1 cellular context compared by ENCODE assay signal in the genomic region with DNA sequence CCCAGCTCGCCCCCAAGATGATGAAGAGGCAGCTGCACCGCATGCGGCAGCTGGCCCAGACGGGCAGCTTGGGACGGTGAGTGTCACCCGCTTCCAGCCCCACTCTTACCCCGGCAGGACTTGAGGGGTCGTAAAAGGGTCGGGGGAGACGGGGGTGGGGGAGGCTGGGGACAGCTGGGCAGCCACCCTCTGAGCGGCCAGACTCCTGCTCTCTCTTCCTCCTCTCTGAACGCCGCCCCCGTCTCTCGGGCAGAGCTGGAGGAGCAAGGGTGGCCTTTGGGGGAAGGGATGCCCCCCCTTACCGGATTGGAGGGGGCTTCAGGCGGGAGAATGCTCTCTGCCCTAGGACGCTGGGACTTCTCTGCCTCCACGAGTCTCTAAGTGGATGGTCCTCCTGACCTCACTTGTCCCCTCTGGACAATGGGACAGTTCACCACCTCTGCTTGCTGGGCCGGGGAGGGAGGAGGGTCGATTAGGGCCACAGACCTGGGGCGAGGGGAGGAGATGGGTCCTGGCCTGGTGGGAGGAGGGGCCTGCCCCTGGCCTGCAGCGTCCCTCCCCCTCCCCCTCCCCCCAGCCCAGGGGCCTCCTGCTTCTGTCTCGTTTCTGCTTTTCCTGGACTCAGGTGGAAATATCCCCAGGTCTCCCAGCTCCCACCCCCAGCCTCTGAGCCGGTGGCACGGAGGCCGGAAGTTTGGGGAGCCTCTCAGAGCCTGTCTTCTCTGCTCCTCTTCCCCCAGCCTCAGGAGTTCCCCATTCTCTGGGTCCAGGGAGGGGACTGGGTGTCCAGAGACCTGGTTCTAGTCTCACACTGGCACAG.
TF ChIP-seq lines count a peak whose summit lies in the region.

No MANE protein-coding gene starts in this region.

TF ChIP-seq in GM12878, 131 proteins besides CTCF, POLR2A, EP300 and RAD21:
- TF ChIP-seq NFYA (IDR thresholded peaks at IDR 0.05; ENCODE audit: borderline replicate concordance, low read depth, low read length), result no peak
- TF ChIP-seq, protein P1, sequence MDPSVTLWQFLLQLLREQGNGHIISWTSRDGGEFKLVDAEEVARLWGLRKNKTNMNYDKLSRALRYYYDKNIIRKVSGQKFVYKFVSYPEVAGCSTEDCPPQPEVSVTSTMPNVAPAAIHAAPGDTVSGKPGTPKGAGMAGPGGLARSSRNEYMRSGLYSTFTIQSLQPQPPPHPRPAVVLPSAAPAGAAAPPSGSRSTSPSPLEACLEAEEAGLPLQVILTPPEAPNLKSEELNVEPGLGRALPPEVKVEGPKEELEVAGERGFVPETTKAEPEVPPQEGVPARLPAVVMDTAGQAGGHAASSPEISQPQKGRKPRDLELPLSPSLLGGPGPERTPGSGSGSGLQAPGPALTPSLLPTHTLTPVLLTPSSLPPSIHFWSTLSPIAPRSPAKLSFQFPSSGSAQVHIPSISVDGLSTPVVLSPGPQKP (IDR thresholded peaks at IDR 0.05; ENCODE audit: low read depth, low read length), result no peak
- 0 out of 2 replicates have a peak, but pooled peaks have one; percentile 23 for TF ChIP-seq NBN (IDR thresholded peaks at IDR 0.05)
- TF ChIP-seq CBX3 (IDR thresholded peaks at IDR 0.05; ENCODE audit: borderline replicate concordance, low read depth), result no peak
- TF ChIP-seq SMARCA5 (IDR thresholded peaks at IDR 0.05), result 0 out of 2 replicates have a peak, but pooled peaks have one; percentile 22
- TF ChIP-seq LARP7 (IDR thresholded peaks at IDR 0.05), result no peak
- 0 out of 2 replicates have a peak, but pooled peaks have one; percentile 0 for TF ChIP-seq NR2F1 (conservative IDR thresholded peaks at IDR 0.05)
- peak; percentile 63; the same call in 1 of the 2 replicates for TF ChIP-seq SPI1 (IDR thresholded peaks at IDR 0.05; ENCODE audit: borderline replicate concordance, insufficient read depth, low read depth, low read length)
- no peak for TF ChIP-seq CEBPB (IDR thresholded peaks at IDR 0.05; ENCODE audit: borderline replicate concordance in 1 of 2, low read depth in 2 of 2, low read length in 2 of 2)
- no peak for TF ChIP-seq EZH2 (IDR thresholded peaks at IDR 0.05; ENCODE audit: borderline replicate concordance, control insufficient read depth, low read depth, low read length)
- TF ChIP-seq FOS (IDR thresholded peaks at IDR 0.05; ENCODE audit: borderline replicate concordance, extremely low read depth, insufficient read length), result no peak
- peak; percentile 58 for TF ChIP-seq IKZF1 (conservative IDR thresholded peaks at IDR 0.05)
- 0 out of 2 replicates have a peak, but pooled peaks have one; percentile 11 for TF ChIP-seq BACH1 (IDR thresholded peaks at IDR 0.05; ENCODE audit: borderline replicate concordance)
- TF ChIP-seq SIX5 (IDR thresholded peaks at IDR 0.05; ENCODE audit: low read depth, low read length, severe bottlenecking), result no peak
- TF ChIP-seq ASH2L (IDR thresholded peaks at IDR 0.05; ENCODE audit: borderline replicate concordance, low read depth), result no peak
- TF ChIP-seq PML (IDR thresholded peaks at IDR 0.05; ENCODE audit: low read length), result no peak
- TF ChIP-seq, protein P2, sequence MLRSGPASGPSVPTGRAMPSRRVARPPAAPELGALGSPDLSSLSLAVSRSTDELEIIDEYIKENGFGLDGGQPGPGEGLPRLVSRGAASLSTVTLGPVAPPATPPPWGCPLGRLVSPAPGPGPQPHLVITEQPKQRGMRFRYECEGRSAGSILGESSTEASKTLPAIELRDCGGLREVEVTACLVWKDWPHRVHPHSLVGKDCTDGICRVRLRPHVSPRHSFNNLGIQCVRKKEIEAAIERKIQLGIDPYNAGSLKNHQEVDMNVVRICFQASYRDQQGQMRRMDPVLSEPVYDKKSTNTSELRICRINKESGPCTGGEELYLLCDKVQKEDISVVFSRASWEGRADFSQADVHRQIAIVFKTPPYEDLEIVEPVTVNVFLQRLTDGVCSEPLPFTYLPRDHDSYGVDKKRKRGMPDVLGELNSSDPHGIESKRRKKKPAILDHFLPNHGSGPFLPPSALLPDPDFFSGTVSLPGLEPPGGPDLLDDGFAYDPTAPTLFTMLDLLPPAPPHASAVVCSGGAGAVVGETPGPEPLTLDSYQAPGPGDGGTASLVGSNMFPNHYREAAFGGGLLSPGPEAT (IDR thresholded peaks at IDR 0.05; ENCODE audit: low read depth), result no peak
- TF ChIP-seq SREBF2 (IDR thresholded peaks at IDR 0.05; ENCODE audit: low read length), result no peak
- TF ChIP-seq GATAD2B (conservative IDR thresholded peaks at IDR 0.05; ENCODE audit: low read depth), result no peak
- TF ChIP-seq, protein P3, sequence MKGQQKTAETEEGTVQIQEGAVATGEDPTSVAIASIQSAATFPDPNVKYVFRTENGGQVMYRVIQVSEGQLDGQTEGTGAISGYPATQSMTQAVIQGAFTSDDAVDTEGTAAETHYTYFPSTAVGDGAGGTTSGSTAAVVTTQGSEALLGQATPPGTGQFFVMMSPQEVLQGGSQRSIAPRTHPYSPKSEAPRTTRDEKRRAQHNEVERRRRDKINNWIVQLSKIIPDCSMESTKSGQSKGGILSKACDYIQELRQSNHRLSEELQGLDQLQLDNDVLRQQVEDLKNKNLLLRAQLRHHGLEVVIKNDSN (IDR thresholded peaks at IDR 0.05; ENCODE audit: borderline replicate concordance, extremely low read length, insufficient read depth, low read depth, low read length), result no peak
- no peak for TF ChIP-seq BCL11A (IDR thresholded peaks at IDR 0.05; ENCODE audit: low read depth, low read length)
- 0 out of 3 replicates have a peak, but pooled peaks of 1 of the 2 experiments have one; percentile 8 for TF ChIP-seq EGR1 (IDR thresholded peaks at IDR 0.05; ENCODE audit: borderline replicate concordance in 1 of 2, low read depth in 2 of 2, low read length in 2 of 2)
- TF ChIP-seq, protein P4, sequence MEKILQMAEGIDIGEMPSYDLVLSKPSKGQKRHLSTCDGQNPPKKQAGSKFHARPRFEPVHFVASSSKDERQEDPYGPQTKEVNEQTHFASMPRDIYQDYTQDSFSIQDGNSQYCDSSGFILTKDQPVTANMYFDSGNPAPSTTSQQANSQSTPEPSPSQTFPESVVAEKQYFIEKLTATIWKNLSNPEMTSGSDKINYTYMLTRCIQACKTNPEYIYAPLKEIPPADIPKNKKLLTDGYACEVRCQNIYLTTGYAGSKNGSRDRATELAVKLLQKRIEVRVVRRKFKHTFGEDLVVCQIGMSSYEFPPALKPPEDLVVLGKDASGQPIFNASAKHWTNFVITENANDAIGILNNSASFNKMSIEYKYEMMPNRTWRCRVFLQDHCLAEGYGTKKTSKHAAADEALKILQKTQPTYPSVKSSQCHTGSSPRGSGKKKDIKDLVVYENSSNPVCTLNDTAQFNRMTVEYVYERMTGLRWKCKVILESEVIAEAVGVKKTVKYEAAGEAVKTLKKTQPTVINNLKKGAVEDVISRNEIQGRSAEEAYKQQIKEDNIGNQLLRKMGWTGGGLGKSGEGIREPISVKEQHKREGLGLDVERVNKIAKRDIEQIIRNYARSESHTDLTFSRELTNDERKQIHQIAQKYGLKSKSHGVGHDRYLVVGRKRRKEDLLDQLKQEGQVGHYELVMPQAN (conservative IDR thresholded peaks at IDR 0.05), result peak; percentile 4; the same call in 1 of the 2 replicates
- TF ChIP-seq, protein P5, sequence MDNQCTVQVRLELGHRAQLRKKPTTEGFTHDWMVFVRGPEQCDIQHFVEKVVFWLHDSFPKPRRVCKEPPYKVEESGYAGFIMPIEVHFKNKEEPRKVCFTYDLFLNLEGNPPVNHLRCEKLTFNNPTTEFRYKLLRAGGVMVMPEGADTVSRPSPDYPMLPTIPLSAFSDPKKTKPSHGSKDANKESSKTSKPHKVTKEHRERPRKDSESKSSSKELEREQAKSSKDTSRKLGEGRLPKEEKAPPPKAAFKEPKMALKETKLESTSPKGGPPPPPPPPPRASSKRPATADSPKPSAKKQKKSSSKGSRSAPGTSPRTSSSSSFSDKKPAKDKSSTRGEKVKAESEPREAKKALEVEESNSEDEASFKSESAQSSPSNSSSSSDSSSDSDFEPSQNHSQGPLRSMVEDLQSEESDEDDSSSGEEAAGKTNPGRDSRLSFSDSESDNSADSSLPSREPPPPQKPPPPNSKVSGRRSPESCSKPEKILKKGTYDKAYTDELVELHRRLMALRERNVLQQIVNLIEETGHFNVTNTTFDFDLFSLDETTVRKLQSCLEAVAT (IDR thresholded peaks at IDR 0.05), result 0 out of 2 replicates have a peak, but pooled peaks have one; percentile 19
- TF ChIP-seq, protein P6, sequence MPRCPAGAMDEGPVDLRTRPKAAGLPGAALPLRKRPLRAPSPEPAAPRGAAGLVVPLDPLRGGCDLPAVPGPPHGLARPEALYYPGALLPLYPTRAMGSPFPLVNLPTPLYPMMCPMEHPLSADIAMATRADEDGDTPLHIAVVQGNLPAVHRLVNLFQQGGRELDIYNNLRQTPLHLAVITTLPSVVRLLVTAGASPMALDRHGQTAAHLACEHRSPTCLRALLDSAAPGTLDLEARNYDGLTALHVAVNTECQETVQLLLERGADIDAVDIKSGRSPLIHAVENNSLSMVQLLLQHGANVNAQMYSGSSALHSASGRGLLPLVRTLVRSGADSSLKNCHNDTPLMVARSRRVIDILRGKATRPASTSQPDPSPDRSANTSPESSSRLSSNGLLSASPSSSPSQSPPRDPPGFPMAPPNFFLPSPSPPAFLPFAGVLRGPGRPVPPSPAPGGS (IDR thresholded peaks at IDR 0.05; ENCODE audit: borderline replicate concordance, insufficient read depth, low read depth, low read length, poor library complexity, severe bottlenecking), result no peak
- TF ChIP-seq POLR2AphosphoS5 (IDR thresholded peaks at IDR 0.05; ENCODE audit: low read length), result no peak; the same call in 1 of the 2 replicates
TF ChIP-seq in GM12878: peak in this region for 9.
